ENCODE assay signal across 8 cellular contexts in the genomic region with DNA sequence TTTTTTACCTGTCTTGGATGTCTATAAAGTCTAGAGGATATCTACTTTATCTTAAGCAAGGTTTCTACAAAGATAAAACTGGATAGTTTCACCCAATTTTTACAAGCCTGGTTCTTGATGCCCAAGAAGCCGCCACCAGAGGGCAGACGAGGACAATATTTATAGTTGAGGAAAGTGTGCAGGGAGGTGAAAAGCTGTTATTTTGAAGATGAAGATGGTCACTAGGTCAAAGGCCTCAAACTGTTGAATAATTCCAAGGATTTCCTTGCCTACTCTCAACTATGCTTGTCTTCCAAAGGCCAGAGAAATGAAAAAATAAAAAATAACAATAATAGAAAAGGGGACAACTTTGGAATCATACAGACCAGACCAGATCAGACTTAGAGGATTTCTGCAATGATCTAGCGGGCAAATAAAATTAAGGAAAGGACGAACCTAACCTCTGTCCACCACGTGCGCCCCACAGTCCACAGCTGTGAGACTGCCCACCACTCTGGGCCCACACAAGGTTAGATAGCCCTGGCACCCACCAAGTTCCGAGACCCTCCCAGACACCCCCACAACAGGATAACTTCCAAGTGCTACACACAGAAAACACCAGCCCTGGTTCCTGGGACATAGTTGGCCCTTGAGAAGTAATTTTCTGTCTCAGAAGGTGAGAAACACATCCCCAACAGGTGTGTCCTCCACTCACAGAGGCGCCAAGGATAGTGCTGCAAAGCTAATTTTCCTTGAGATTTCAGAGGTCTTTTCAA. TPM values are rescaled to one million over a fixed set of nuclear protein-coding genes. Genes with fewer than 3 reads are reported as not detected.
DNase-seq lines count a peak whose midpoint lies in the region; ATAC-seq and TF ChIP-seq lines count a peak whose summit lies in the region.

No MANE protein-coding gene starts in this region.

- peak; percentile 76 for TF ChIP-seq CTCF in BJ (IDR thresholded peaks at IDR 0.05; ENCODE audit: insufficient read depth, low read depth, low read length)

- no peak for ATAC-seq in GM18505 (IDR thresholded peaks at IDR 0.05; ENCODE audit: unreplicated experiment)

- POLR2A ChIA-PET in BJ (lab: Charles Lee): no interaction called here

- CTCF ChIA-PET in BJ (lab: Yijun Ruan, JAX): interaction anchor here (0.6 to 6.8 kb wide), 36 partner anchors 9 to 679 kb away, joined by 3 to 100 read pairs (median 4); no protein-coding TSS in a partner anchor

- no peaks in the 10 kb centered on the region for H3K27me3 ChIP-seq in BJ (ENCODE audit: control insufficient read depth, insufficient read depth, low read length)

- TF ChIP-seq POLR2A in GM18505 (IDR thresholded peaks at IDR 0.05; ENCODE audit: borderline replicate concordance, extremely low read depth, insufficient read depth, insufficient read length): no peak

- no peaks in the 10 kb centered on the region for H3K36me3 ChIP-seq in BJ (ENCODE audit: control insufficient read depth, insufficient read depth, low read length)

- no peak overlapping the region for H3K4me3 ChIP-seq in BJ (ENCODE audit: low read depth, low read length)

- DNase-seq in BJ (ENCODE audit: low read depth): no peak
- DNase-seq in GM19238 (ENCODE audit: insufficient read length, low spot score): peak; percentile 40
- DNase-seq in LoVo (ENCODE audit: low spot score): peak; percentile 76
- peak; percentile 34 to 72 (median 47) for DNase-seq in T-helper 1 cell
- peak; percentile 54 for DNase-seq in amniotic stem cell (lab: John Stamatoyannopoulos, UW)
- DNase-seq in hippocampal formation (lab: John Stamatoyannopoulos, UW): peak; percentile 45 to 65
- peak; percentile 35 to 69 for DNase-seq in stimulated activated CD4-positive, alpha-beta T cell treated with anti-CD3 and anti-CD28 coated beads, Interleukin-12 subunit alpha, Interleukin-12 subunit beta, amount 100 ng/mL, for 24 hours (ENCODE audit: low read depth in 2 of 2)

RNA-seq across cellular contexts. Expression of gene PKD1L1, which starts 2.8 kb away (rescaled TPM):
- 0.01 and 0.13 TPM in 2 replicates for polyA plus RNA-seq in BJ (2011; rRNA removed)
- 0.05 TPM in 2 replicates for polyA minus RNA-seq in BJ (2011; rRNA and poly(A)+ RNA removed)

RNA-seq across cellular contexts. Expression of gene HUS1, which starts 34.0 kb away (rescaled TPM):
- 14.1 and 23.7 TPM in 2 replicates for polyA plus RNA-seq in BJ (2011; rRNA removed)
- 13.5 and 17.9 TPM in 2 replicates for polyA minus RNA-seq in BJ (2011; rRNA and poly(A)+ RNA removed)
